Comparison of ENCODE assay signal across 13 cellular contexts in the genomic region with DNA sequence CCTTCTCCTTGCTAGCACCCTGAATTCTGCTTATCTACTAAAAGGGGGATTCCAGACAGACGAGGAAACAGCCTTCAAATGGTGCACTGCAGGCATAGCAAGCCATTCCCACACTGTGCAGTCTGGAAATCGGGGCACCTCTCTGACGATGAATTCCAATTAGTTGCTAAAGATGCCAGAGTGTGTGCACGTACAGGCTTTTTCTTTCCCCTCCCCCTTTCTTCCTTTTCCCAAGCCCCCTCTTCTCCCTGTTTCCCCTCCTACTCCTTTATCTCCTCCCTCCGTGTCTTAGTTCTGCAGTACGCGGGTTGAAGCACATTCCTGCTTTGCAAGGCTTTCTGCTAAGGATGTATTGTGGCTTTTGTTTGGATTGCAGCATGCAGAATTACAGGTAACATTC. TPM values are rescaled to one million over a fixed set of nuclear protein-coding genes. Genes with fewer than 3 reads are reported as not detected.
DNase-seq lines count a peak whose midpoint lies in the region; ATAC-seq, FAIRE-seq and TF ChIP-seq lines count a peak whose summit lies in the region.
"Had no signal": no experiment of that assay in that cellular context is flagged by ENCODE, and none has a peak within 500 bp of the region (broad histone marks: within the 10 kb centered on the region; RNA-seq: fewer than 3 reads in every experiment).

A gene with protein sequence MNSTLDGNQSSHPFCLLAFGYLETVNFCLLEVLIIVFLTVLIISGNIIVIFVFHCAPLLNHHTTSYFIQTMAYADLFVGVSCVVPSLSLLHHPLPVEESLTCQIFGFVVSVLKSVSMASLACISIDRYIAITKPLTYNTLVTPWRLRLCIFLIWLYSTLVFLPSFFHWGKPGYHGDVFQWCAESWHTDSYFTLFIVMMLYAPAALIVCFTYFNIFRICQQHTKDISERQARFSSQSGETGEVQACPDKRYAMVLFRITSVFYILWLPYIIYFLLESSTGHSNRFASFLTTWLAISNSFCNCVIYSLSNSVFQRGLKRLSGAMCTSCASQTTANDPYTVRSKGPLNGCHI (plus strand): TSS at position 316 of the 400 bp plus-strand sequence. CDS start 900 bp downstream, outside the sequence.

- peak within 1 kb of the TSS; percentile 30 for H3K27ac Mint-ChIP-seq in neural progenitor cell

- peaks cover 10% of the 10 kb centered on the region for H3K36me3 Mint-ChIP-seq in neural progenitor cell

- H3K27me3 ChIP-seq in ascending aorta = no peaks in the 10 kb centered on the region
- no peaks in the 10 kb centered on the region for H3K27me3 ChIP-seq in neural progenitor cell
- no peaks in the 10 kb centered on the region for H3K27me3 ChIP-seq in uterus
- no peaks in the 10 kb centered on the region for H3K27me3 ChIP-seq in pancreas

- H3K36me3 ChIP-seq in ascending aorta (peaks cover 0 to 6% of the 10 kb centered on the region in 2 donors), neural progenitor cell (no peaks in the 10 kb centered on the region), uterus (no peaks in the 10 kb centered on the region), pancreas (peaks cover 0 to 7% (median 0%) of the 10 kb centered on the region in 3 donors)

- 81 to 88% methylated on average over 7 of the region's 7 CpGs for WGBS in pancreas, 2 donors

- H3F3A ChIP-seq in neural progenitor cell (ENCODE audit: low read depth) = peaks cover 6% of the 10 kb centered on the region

- intact Hi-C loops in ascending aorta (cut with DNase I) = loop anchor here (5.0 kb wide), 1 partner anchor 36 kb away; no protein-coding TSS in a partner anchor
- intact Hi-C loops in head of caudate nucleus (cut with DNase I) = no loop called here
- intact Hi-C loops in uterus (cut with DNase I; ENCODE audit: low total_unique reads) = no loop called here
- intact Hi-C loops in pancreas (cut with DNase I) = no loop called here

- peak within 1 kb of the TSS; percentile 82 to 86 for H3K27ac ChIP-seq in ascending aorta
- H3K27ac ChIP-seq in neural progenitor cell = peak within 1 kb of the TSS; percentile 35
- H3K27ac ChIP-seq in uterus = peak within 1 kb of the TSS; percentile 43 to 72
- no peak within 1 kb of the TSS for H3K27ac ChIP-seq in pancreas
- H3K27ac ChIP-seq: RWPE1, WERI-Rb-1 had no signal

- H3K4me2 ChIP-seq in neural progenitor cell = peak within 1 kb of the TSS; percentile 61

- no peak within 1 kb of the TSS for H3K9ac ChIP-seq in neural progenitor cell

- TF ChIP-seq POLR2A in uterus (IDR thresholded peaks at IDR 0.05) (no peak), GM12891 (IDR thresholded peaks at IDR 0.05; ENCODE audit: low read depth, low read length) (no peak)

- H4K20me1 ChIP-seq in neural progenitor cell (ENCODE audit: low read depth) = peaks cover 5% of the 10 kb centered on the region

- H3K4me1 Mint-ChIP-seq in neural progenitor cell = peaks cover 20% of the 10 kb centered on the region

- H3K4me3 ChIP-seq in ascending aorta (peak within 1 kb of the TSS; percentile 40 to 56), neural progenitor cell (peak within 1 kb of the TSS; percentile 25), uterus (peak within 1 kb of the TSS; percentile 3 to 14), pancreas (no peak within 1 kb of the TSS)

- H3K79me2 ChIP-seq in neural progenitor cell (ENCODE audit: low read depth) = no peaks in the 10 kb centered on the region

- FAIRE-seq in GM12891 (lab: Jason Lieb, UNC) (no peak), pancreas (lab: Jason Lieb, UNC) (no peak)

- H3K9me3 ChIP-seq in ascending aorta = no peaks in the 10 kb centered on the region
- H3K9me3 ChIP-seq in neural progenitor cell (ENCODE audit: low read depth) = no peaks in the 10 kb centered on the region
- no peaks in the 10 kb centered on the region for H3K9me3 ChIP-seq in uterus
- no peaks in the 10 kb centered on the region for H3K9me3 ChIP-seq in pancreas

- ATAC-seq in pancreas = no peak
- ATAC-seq: stimulated activated effector memory CD8-positive, alpha-beta T cell treated with anti-CD3 and anti-CD28 coated beads, Interleukin-12 subunit alpha, Interleukin-12 subunit beta, amount 100 ng/mL, for 72 hours had no signal

- DNase-seq in ascending aorta (ENCODE audit: low spot score in 2 of 2) (no peak), head of caudate nucleus (peak in 35 of 42 donors; percentile 12 to 77 (median 44)), neural progenitor cell (ENCODE audit: low spot score) (peak; percentile 65), uterus (no peak), GM12891 (ENCODE audit: insufficient read length, low spot score) (no peak), NCI-H1930 (lab: John Stamatoyannopoulos, UW) (no peak), pancreas (no peak)
- DNase-seq: immature natural killer cell, NCI-H1048, NCI-H524, WERI-Rb-1 had no signal

- peak within 1 kb of the TSS; percentile 37 for H3K4me3 Mint-ChIP-seq in neural progenitor cell
- H3K4me3 Mint-ChIP-seq: immature natural killer cell; stimulated activated effector memory CD8-positive, alpha-beta T cell treated with anti-CD3 and anti-CD28 coated beads, Interleukin-12 subunit alpha, Interleukin-12 subunit beta, amount 100 ng/mL, for 72 hours had no signal

- H3K4me1 ChIP-seq in ascending aorta (peaks cover 0 to 32% of the 10 kb centered on the region in 2 donors), neural progenitor cell (peaks cover 13% of the 10 kb centered on the region), uterus (no peaks in the 10 kb centered on the region), pancreas (no peaks in the 10 kb centered on the region)

- H3K27me3 Mint-ChIP-seq in neural progenitor cell (ENCODE audit: insufficient read depth, low read depth) = peaks cover 2% of the 10 kb centered on the region

- no peaks in the 10 kb centered on the region for H3K9me3 Mint-ChIP-seq in neural progenitor cell
- H3K9me3 Mint-ChIP-seq: immature natural killer cell; stimulated activated effector memory CD8-positive, alpha-beta T cell treated with anti-CD3 and anti-CD28 coated beads, Interleukin-12 subunit alpha, Interleukin-12 subunit beta, amount 100 ng/mL, for 72 hours had no signal

- TF ChIP-seq CTCF in ascending aorta (IDR thresholded peaks at IDR 0.05) (no peak), neural progenitor cell (IDR thresholded peaks at IDR 0.05) (no peak), uterus (IDR thresholded peaks at IDR 0.05) (no peak), pancreas (IDR thresholded peaks at IDR 0.05) (no peak)

- H2AFZ ChIP-seq in neural progenitor cell (replicated peaks) = no peak within 1 kb of the TSS

TF ChIP-seq in GM12891, 5 proteins besides CTCF, POLR2A, EP300 and RAD21:
- TF ChIP-seq POLR2AphosphoS5 (IDR thresholded peaks at IDR 0.05; ENCODE audit: low read depth, low read length) (no peak), PAX5 (IDR thresholded peaks at IDR 0.05; ENCODE audit: insufficient read depth, low read length, severe bottlenecking) (no peak), SPI1 (IDR thresholded peaks at IDR 0.05; ENCODE audit: low read depth, low read length) (no peak), POU2F2 (IDR thresholded peaks at IDR 0.05; ENCODE audit: low read depth, low read length) (no peak), TAF1 (IDR thresholded peaks at IDR 0.05; ENCODE audit: low read depth, low read length) (no peak)

RNA-seq across cellular contexts. Expression of the gene that starts here (rescaled TPM):
- total RNA-seq in ascending aorta (5.7 TPM), neural progenitor cell (ENCODE audit: low replicate concordance) (0.59 and 6.4 TPM in 2 replicates), uterus (1 to 10 TPM in 3 of 4 donors, not detected in 1; 1.5 to 7.2 (median 4.3) TPM), pancreas (under 1 TPM in 4 of 6 donors, not detected in 2; 0.16 to 0.97 (median 0.65) TPM)
- polyA plus RNA-seq in GM12891 (2012; ENCODE audit: low read depth, missing spikeins) = 0.10 TPM
- under 1 TPM in 1 of 2 donors, not detected in 1; 0.23 TPM for polyA plus RNA-seq in pancreas
- polyA plus RNA-seq: immature natural killer cell had no signal

Comparison
In these comparisons a context has a peak if more than half of its experiments do, and no peak if none do; other contexts are left out.
1. DNase-seq: peak in head of caudate nucleus (35 of 42) and neural progenitor cell (single experiment); none in ascending aorta (0 of 2), uterus (0 of 2), GM12891 (single experiment), NCI-H1930 (0 of 2) and pancreas (0 of 6).
2. H3K27ac ChIP-seq: peak in ascending aorta (2 of 2), neural progenitor cell (single experiment) and uterus (2 of 2); none in pancreas (0 of 4).
3. H3K4me3 ChIP-seq: peak in ascending aorta (2 of 2), neural progenitor cell (single experiment) and uterus (2 of 2); none in pancreas (0 of 4).